1 cellular context compared by ENCODE assay signal in genomic region chr9:136792321-136793062, GRCh38.
TF ChIP-seq lines count a peak whose summit lies in the region.

No MANE protein-coding gene starts in this region.

TF ChIP-seq in HepG2, 621 proteins besides CTCF, POLR2A, EP300 and RAD21:
- 0 out of 2 replicates have a peak, but pooled peaks have one; percentile 22 for TF ChIP-seq ZNF317 (CRISPR knock-in tag; IDR thresholded peaks at IDR 0.05)
- TF ChIP-seq KDM4B (CRISPR knock-in tag; IDR thresholded peaks at IDR 0.05), result no peak
- TF ChIP-seq ZNF484 (CRISPR knock-in tag; IDR thresholded peaks at IDR 0.05; ENCODE audit: borderline replicate concordance, low read depth), result no peak
- TF ChIP-seq SALL1 (CRISPR knock-in tag; IDR thresholded peaks at IDR 0.05), result peak; percentile 34; the same call in 1 of the 2 replicates
- 0 out of 2 replicates have a peak, but pooled peaks have one; percentile 34 for TF ChIP-seq ZNF670 (CRISPR knock-in tag; IDR thresholded peaks at IDR 0.05; ENCODE audit: borderline replicate concordance)
- peak; percentile 43; the same call in 1 of the 2 replicates for TF ChIP-seq ZSCAN29 (CRISPR knock-in tag; conservative IDR thresholded peaks at IDR 0.05)
- TF ChIP-seq ZMAT3 (CRISPR knock-in tag; conservative IDR thresholded peaks at IDR 0.05), result 0 out of 2 replicates have a peak, but pooled peaks have one; percentile 52
- peak; percentile 1; the same call in 1 of the 2 replicates for TF ChIP-seq KLF12 (CRISPR knock-in tag; IDR thresholded peaks at IDR 0.05; ENCODE audit: borderline replicate concordance)
- no peak for TF ChIP-seq NR1H2 (CRISPR knock-in tag; IDR thresholded peaks at IDR 0.05; ENCODE audit: borderline replicate concordance, low read depth)
- no peak for TF ChIP-seq ZNF276 (CRISPR knock-in tag; IDR thresholded peaks at IDR 0.05; ENCODE audit: low read depth)
- TF ChIP-seq TFE3 (CRISPR knock-in tag; IDR thresholded peaks at IDR 0.05), result no peak
- TF ChIP-seq TFDP2 (CRISPR knock-in tag; IDR thresholded peaks at IDR 0.05), result 0 out of 2 replicates have a peak, but pooled peaks have one; percentile 15
- no peak for TF ChIP-seq KLF11 (CRISPR knock-in tag; IDR thresholded peaks at IDR 0.05)
- TF ChIP-seq SP5 (CRISPR knock-in tag; IDR thresholded peaks at IDR 0.05; ENCODE audit: borderline replicate concordance, low read depth), result 0 out of 2 replicates have a peak, but pooled peaks have one; percentile 13
- TF ChIP-seq POLR2G (IDR thresholded peaks at IDR 0.05; ENCODE audit: low read depth, low read length), result peak; percentile 50; the same call in 1 of the 2 replicates
- 0 out of 2 replicates have a peak, but pooled peaks have one; percentile 38 for TF ChIP-seq KDM5B (CRISPR knock-in tag; IDR thresholded peaks at IDR 0.05; ENCODE audit: borderline replicate concordance)
- TF ChIP-seq TFDP1 (CRISPR knock-in tag; IDR thresholded peaks at IDR 0.05; ENCODE audit: borderline replicate concordance), result peak; percentile 18; the same call in 1 of the 2 replicates
- TF ChIP-seq ZFY (CRISPR knock-in tag; IDR thresholded peaks at IDR 0.05), result 0 out of 2 replicates have a peak, but pooled peaks have one; percentile 19
- TF ChIP-seq HDAC1 (CRISPR knock-in tag; IDR thresholded peaks at IDR 0.05), result 0 out of 2 replicates have a peak, but pooled peaks have one; percentile 6
- 0 out of 2 replicates have a peak, but pooled peaks have one; percentile 28 for TF ChIP-seq ZBTB34 (CRISPR knock-in tag; IDR thresholded peaks at IDR 0.05)
- TF ChIP-seq POLR2AphosphoS5 (IDR thresholded peaks at IDR 0.05; ENCODE audit: low read depth, low read length), result peak; percentile 39; the same call in 1 of the 2 replicates
- peak; percentile 79 for TF ChIP-seq ZNF687 (CRISPR knock-in tag; IDR thresholded peaks at IDR 0.05)
